ENCODE assay signal across 16 cellular contexts in genomic region chr5:96901384-96901783, GRCh38. TPM values are rescaled to one million over a fixed set of nuclear protein-coding genes. Genes with fewer than 3 reads are reported as not detected.
DNase-seq lines count a peak whose midpoint lies in the region; ATAC-seq, FAIRE-seq and TF ChIP-seq lines count a peak whose summit lies in the region.
"Had no signal": no experiment of that assay in that cellular context is flagged by ENCODE, and none has a peak within 500 bp of the region (broad histone marks: within the 10 kb centered on the region; RNA-seq: fewer than 3 reads in every experiment).

No MANE protein-coding gene starts in this region.

- CTCF ChIA-PET in HepG2 (lab: Yijun Ruan, JAX; ENCODE audit: low intra/inter-chr PET ratio, low total read pairs): interaction anchor here (1.0 kb wide), 1 partner anchor 149 kb away, joined by 3 read pairs; no protein-coding TSS in a partner anchor
- CTCF ChIA-PET in OCI-LY7 (lab: Charles Lee; ENCODE audit: unreplicated experiment): no interaction called here
- CTCF ChIA-PET in endothelial cell of umbilical vein (lab: Charles Lee): interaction anchor here (0.7 to 3.5 kb wide), 5 partner anchors 8 to 149 kb away, joined by 3 to 25 read pairs (median 4); no protein-coding TSS in a partner anchor

- H3K9me1 ChIP-seq in endothelial cell of umbilical vein (replicated peaks; ENCODE audit: control insufficient read depth, extremely low read depth, insufficient read depth, low read length): no peaks in the 10 kb centered on the region

- no peak overlapping the region for H3K27ac ChIP-seq in HepG2 (ENCODE audit: extremely low read length, insufficient read depth, low read length)
- H3K27ac ChIP-seq in right lobe of liver: no peak overlapping the region
- H3K27ac ChIP-seq in OCI-LY7 (ENCODE audit: low read depth, low read length, poor library complexity, severe bottlenecking): no peak overlapping the region
- no peak overlapping the region for H3K27ac ChIP-seq in endothelial cell of umbilical vein (ENCODE audit: insufficient read depth, low read depth, low read length)
- no peak overlapping the region for H3K27ac ChIP-seq in esophagus squamous epithelium
- no peak overlapping the region for H3K27ac ChIP-seq in Karpas-422 (ENCODE audit: low read length)
- H3K27ac ChIP-seq: RWPE1 had no signal

- dilution Hi-C loops in endothelial cell of umbilical vein (cut with MboI; ENCODE audit: extremely low pct_ligation_motif_present, low sequenced_read_pairs): no loop called here

- H3K9me2 ChIP-seq in OCI-LY7 (ENCODE audit: insufficient read depth, low read length) (no peaks in the 10 kb centered on the region), Karpas-422 (replicated peaks; ENCODE audit: insufficient read depth, low read length) (no peaks in the 10 kb centered on the region)

- no peak for TF ChIP-seq POLR2A in HepG2 (IDR thresholded peaks at IDR 0.05; ENCODE audit: insufficient read depth in 1 of 2, low read depth in 2 of 2, low read length in 2 of 2)
- TF ChIP-seq POLR2A in right lobe of liver (IDR thresholded peaks at IDR 0.05): no peak
- no peak for TF ChIP-seq POLR2A in endothelial cell of umbilical vein (IDR thresholded peaks at IDR 0.05; ENCODE audit: low read depth, low read length)
- no peak for TF ChIP-seq POLR2A in esophagus squamous epithelium (IDR thresholded peaks at IDR 0.05)

- H3K4me2 ChIP-seq in HepG2 (ENCODE audit: low read depth, low read length): no peak overlapping the region
- no peak overlapping the region for H3K4me2 ChIP-seq in OCI-LY7 (ENCODE audit: low read length)
- H3K4me2 ChIP-seq in endothelial cell of umbilical vein (ENCODE audit: insufficient read depth, low read length): no peak overlapping the region
- no peak overlapping the region for H3K4me2 ChIP-seq in Karpas-422 (ENCODE audit: low read depth, low read length, poor library complexity, severe bottlenecking)

- H3K4me3 ChIP-seq in HepG2 (replicated peaks in 1 of 3; ENCODE audit: insufficient read depth in 1 of 3, low read depth in 2 of 3, low read length in 3 of 3) (no peak overlapping the region), right lobe of liver (no peak overlapping the region), OCI-LY7 (ENCODE audit: low read depth, low read length, poor library complexity, severe bottlenecking) (no peak overlapping the region), endothelial cell of umbilical vein (replicated peaks in 1 of 3; ENCODE audit: insufficient read depth in 1 of 3, low read depth in 1 of 3, low read length in 3 of 3) (no peak overlapping the region), esophagus squamous epithelium (no peak overlapping the region), Karpas-422 (ENCODE audit: low read length) (no peak overlapping the region)

- H3K4me1 ChIP-seq in HepG2 (ENCODE audit: insufficient read depth, low read length): no peaks in the 10 kb centered on the region
- H3K4me1 ChIP-seq in right lobe of liver: no peaks in the 10 kb centered on the region
- H3K4me1 ChIP-seq in OCI-LY7 (ENCODE audit: insufficient read depth, low read length, poor library complexity, severe bottlenecking): peaks cover 13% of the 10 kb centered on the region
- H3K4me1 ChIP-seq in endothelial cell of umbilical vein (ENCODE audit: control insufficient read depth, extremely low read depth, insufficient read depth, low read length): no peaks in the 10 kb centered on the region
- H3K4me1 ChIP-seq in esophagus squamous epithelium: no peaks in the 10 kb centered on the region
- peaks cover 11% of the 10 kb centered on the region for H3K4me1 ChIP-seq in Karpas-422 (ENCODE audit: low read length)

- H2AFZ ChIP-seq in HepG2 (ENCODE audit: low read length) (no peak overlapping the region), OCI-LY7 (ENCODE audit: low read length) (no peak overlapping the region), endothelial cell of umbilical vein (ENCODE audit: low read depth, low read length) (no peak overlapping the region), Karpas-422 (ENCODE audit: low read length) (no peak overlapping the region)

- no peaks in the 10 kb centered on the region for H3K9me3 ChIP-seq in HepG2 (ENCODE audit: low read length)
- H3K9me3 ChIP-seq in right lobe of liver: no peaks in the 10 kb centered on the region
- no peaks in the 10 kb centered on the region for H3K9me3 ChIP-seq in OCI-LY7 (ENCODE audit: low read length)
- no peaks in the 10 kb centered on the region for H3K9me3 ChIP-seq in endothelial cell of umbilical vein (replicated peaks; ENCODE audit: control insufficient read depth, insufficient read depth, low read length)
- no peaks in the 10 kb centered on the region for H3K9me3 ChIP-seq in esophagus squamous epithelium
- no peaks in the 10 kb centered on the region for H3K9me3 ChIP-seq in Karpas-422 (ENCODE audit: low read length)

- H3K36me3 ChIP-seq in HepG2 (replicated peaks in 1 of 2; ENCODE audit: control insufficient read depth in 1 of 2, insufficient read depth in 2 of 2, low read length in 2 of 2) (peaks cover 0 to 12% of the 10 kb centered on the region in 2 experiments; a peak in 1 of 5 replicates), right lobe of liver (peaks cover 0 to 16% (median 2%) of the 10 kb centered on the region in 4 donors), OCI-LY7 (ENCODE audit: insufficient read depth, low read length) (peaks cover 65% of the 10 kb centered on the region), endothelial cell of umbilical vein (ENCODE audit: control insufficient read depth in 2 of 2, extremely low read depth in 1 of 2, insufficient read depth in 2 of 2, low read length in 2 of 2) (peaks cover 2 to 3% of the 10 kb centered on the region in 2 experiments), esophagus squamous epithelium (peaks cover 0 to 97% (median 7%) of the 10 kb centered on the region in 3 donors), Karpas-422 (ENCODE audit: insufficient read depth, low read length) (peaks cover 35% of the 10 kb centered on the region)

- POLR2A ChIA-PET in HepG2 (lab: Yijun Ruan, JAX): no interaction called here
- POLR2A ChIA-PET in OCI-LY7 (lab: Charles Lee): interaction anchor here (0.9 kb wide), 1 partner anchor 14 kb away, joined by 3 read pairs; no protein-coding TSS in a partner anchor
- POLR2A ChIA-PET in endothelial cell of umbilical vein (lab: Charles Lee): no interaction called here

- WGBS in HepG2 (ENCODE audit: low lambda C conversion rate): 91% methylated on average over 6 of the region's 6 CpGs
- WGBS in right lobe of liver (ENCODE audit: insufficient coverage, low coverage, low lambda C conversion rate, missing lambda C conversion rate): 100% methylated on average over 3 of the region's 6 CpGs
- 83 to 90% methylated on average over 6 of the region's 6 CpGs for WGBS in esophagus squamous epithelium, 2 donors

- H4K20me1 ChIP-seq in HepG2 (ENCODE audit: insufficient read depth, low read length): no peaks in the 10 kb centered on the region
- no peaks in the 10 kb centered on the region for H4K20me1 ChIP-seq in OCI-LY7 (ENCODE audit: insufficient read depth, low read length)
- H4K20me1 ChIP-seq in endothelial cell of umbilical vein (replicated peaks; ENCODE audit: control insufficient read depth, extremely low read depth, insufficient read depth, low read length): no peaks in the 10 kb centered on the region
- H4K20me1 ChIP-seq in Karpas-422 (ENCODE audit: insufficient read depth, low read depth, low read length): no peaks in the 10 kb centered on the region

- peak; percentile 26; the same call in 1 of the 2 replicates for TF ChIP-seq CTCF in HepG2 (CRISPR knock-in tag; IDR thresholded peaks at IDR 0.05)
- TF ChIP-seq CTCF in right lobe of liver (IDR thresholded peaks at IDR 0.05): no peak
- TF ChIP-seq CTCF in OCI-LY7 (conservative IDR thresholded peaks at IDR 0.05; ENCODE audit: low read length): 0 out of 2 replicates have a peak, but pooled peaks have one; percentile 39
- TF ChIP-seq CTCF in endothelial cell of umbilical vein (IDR thresholded peaks at IDR 0.05; ENCODE audit: extremely low read depth in 1 of 2, insufficient read depth in 1 of 2, low read depth in 1 of 2, low read length in 2 of 2): no peak
- TF ChIP-seq CTCF in esophagus squamous epithelium (IDR thresholded peaks at IDR 0.05): no peak

- ATAC-seq in HepG2: peak; percentile 77
- no peak for ATAC-seq in right lobe of liver
- ATAC-seq in GM18868 (IDR thresholded peaks at IDR 0.05; ENCODE audit: unreplicated experiment): no peak

- H3K9ac ChIP-seq in HepG2 (ENCODE audit: insufficient read depth, low read depth, low read length): no peak overlapping the region
- no peak overlapping the region for H3K9ac ChIP-seq in endothelial cell of umbilical vein (replicated peaks; ENCODE audit: extremely low read depth, insufficient read depth, low read length)
- H3K9ac ChIP-seq in Karpas-422 (ENCODE audit: low read length): no peak overlapping the region

- no peaks in the 10 kb centered on the region for H3K27me3 ChIP-seq in HepG2 (ENCODE audit: control insufficient read depth in 1 of 2, insufficient read depth in 2 of 2, low read length in 2 of 2)
- H3K27me3 ChIP-seq in right lobe of liver: no peaks in the 10 kb centered on the region
- H3K27me3 ChIP-seq in endothelial cell of umbilical vein (ENCODE audit: control insufficient read depth in 2 of 2, insufficient read depth in 2 of 2, low read length in 2 of 2): no peaks in the 10 kb centered on the region
- H3K27me3 ChIP-seq in esophagus squamous epithelium: no peaks in the 10 kb centered on the region
- H3K27me3 ChIP-seq in Karpas-422 (ENCODE audit: low read length): no peaks in the 10 kb centered on the region

- no peak for TF ChIP-seq EP300 in HepG2 (IDR thresholded peaks at IDR 0.05; ENCODE audit: low read depth in 2 of 2, low read length in 2 of 2)
- no peak for TF ChIP-seq EP300 in HepG2 (CRISPR knock-in tag; IDR thresholded peaks at IDR 0.05; ENCODE audit: borderline replicate concordance)

- FAIRE-seq in HepG2 (lab: Jason Lieb, UNC): no peak
- peak; percentile 40 for FAIRE-seq in endothelial cell of umbilical vein (lab: Jason Lieb, UNC)
- FAIRE-seq: kidney had no signal

- DNase-seq in HepG2 (ENCODE audit: low spot score) (peak; percentile 20), right lobe of liver (no peak), OCI-LY7 (ENCODE audit: low spot score) (no peak), endothelial cell of umbilical vein (ENCODE audit: low read depth, low spot score) (no peak), AG08396 (ENCODE audit: low spot score) (no peak), esophagus squamous epithelium (lab: John Stamatoyannopoulos, UW) (no peak), Karpas-422 (no peak)
- DNase-seq: activated CD8-positive, alpha-beta memory T cell treated with anti-CD3 and anti-CD28 coated beads for 24 hours; activated gamma-delta T cell treated with Interleukin-2 at 50 U/mL for 16 hours; effector memory CD4-positive, alpha-beta T cell; kidney; NCI-H1436; NCI-H524 treated with DMSO at 0.1 percent for 48 hours; posterior cingulate gyrus had no signal

- in situ Hi-C loops in HepG2 (cut with HindIII; ENCODE audit: extremely low pct_ligation_motif_present, low pct_unique_long_range_greater_than_20kb): no loop called here

- BruUV-seq in HepG2 (replicated peaks; lab: Mats Ljungman, UMichigan): no TSS peak
- BruUV-seq in OCI-LY7 (replicated peaks; lab: Mats Ljungman, UMichigan): no TSS peak
- BruUV-seq in endothelial cell of umbilical vein (replicated peaks; lab: Mats Ljungman, UMichigan): no TSS peak

- intact Hi-C loops in HepG2 (cut with micrococcal nuclease; ENCODE audit: unreplicated experiment): loop anchor here (2.0 kb wide), 1 partner anchor 33 kb away; no protein-coding TSS in a partner anchor
- intact Hi-C loops in right lobe of liver (cut with DNase I): no loop called here
- intact Hi-C loops in OCI-LY7 (cut with micrococcal nuclease; ENCODE audit: unreplicated experiment): no loop called here
- intact Hi-C loops in endothelial cell of umbilical vein (cut with micrococcal nuclease): loop anchor here (2.0 kb wide), 1 partner anchor 33 kb away; no protein-coding TSS in a partner anchor
- intact Hi-C loops in esophagus squamous epithelium (cut with DNase I): no loop called here

- TF ChIP-seq RAD21 in HepG2 (CRISPR knock-in tag; IDR thresholded peaks at IDR 0.05): no peak

- no peaks in the 10 kb centered on the region for H3K79me2 ChIP-seq in HepG2 (ENCODE audit: insufficient read depth, low read length)
- no peaks in the 10 kb centered on the region; the same call in 1 of the 2 replicates for H3K79me2 ChIP-seq in OCI-LY7 (ENCODE audit: insufficient read depth, low read depth, low read length)
- no peaks in the 10 kb centered on the region for H3K79me2 ChIP-seq in endothelial cell of umbilical vein (ENCODE audit: control insufficient read depth, insufficient read depth, low read length)
- H3K79me2 ChIP-seq in Karpas-422 (ENCODE audit: low read length): no peaks in the 10 kb centered on the region

RNA-seq across cellular contexts. Expression of gene ERAP2, which starts 25.1 kb away (rescaled TPM):
- total RNA-seq in HepG2 (2016; rRNA removed; fragmentation: Illumina TruSeq; extraction: Trizol): 12.8 and 16.6 TPM in 2 replicates
- 2.9 and 3.2 TPM in 2 replicates for total RNA-seq in HepG2 (2016; cell fraction: cytosol; rRNA removed; fragmentation: Illumina TruSeq; extraction: Trizol; ENCODE audit: low read depth)
- 12.2 and 17.5 TPM in 2 replicates for total RNA-seq in HepG2 (2016; cell fraction: insoluble cytoplasmic fraction; rRNA removed; fragmentation: Illumina TruSeq; extraction: Trizol)
- 4.6 and 5.8 TPM in 2 replicates for total RNA-seq in HepG2 (2016; cell fraction: membrane; rRNA removed; fragmentation: Illumina TruSeq; extraction: Trizol)
- total RNA-seq in HepG2 (2016; cell fraction: nucleus; rRNA removed; fragmentation: Illumina TruSeq; extraction: Trizol): 24.6 and 25.0 TPM in 2 replicates
- 12.5 and 12.8 TPM in 2 replicates for polyA plus RNA-seq in HepG2 (2011; rRNA removed)
- polyA plus RNA-seq in HepG2 (2011; cell fraction: cytosol; rRNA removed): 6.7 and 9.8 TPM in 2 replicates
- polyA plus RNA-seq in HepG2 (2011; cell fraction: nucleus; rRNA removed): 4.3 and 5.6 TPM in 2 replicates
- 6.6 and 7.6 TPM in 2 replicates for polyA plus RNA-seq in HepG2 (2012)
- 0.45 and 0.54 TPM in 2 replicates for polyA plus RNA-seq in HepG2 (2016; cell fraction: cytosol; fragmentation: Illumina TruSeq; extraction: Trizol; ENCODE audit: low read depth)
- 7.8 and 8.4 TPM in 2 replicates for polyA plus RNA-seq in HepG2 (2016; cell fraction: insoluble cytoplasmic fraction; fragmentation: Illumina TruSeq; extraction: Trizol; ENCODE audit: low read depth)
- 1.5 and 2.1 TPM in 2 replicates for polyA plus RNA-seq in HepG2 (2016; cell fraction: membrane; fragmentation: Illumina TruSeq; extraction: Trizol; ENCODE audit: low read depth)
- 15.5 and 16.2 TPM in 2 replicates for polyA plus RNA-seq in HepG2 (2016; cell fraction: nucleus; fragmentation: Illumina TruSeq; extraction: Trizol; ENCODE audit: insufficient read depth, low read depth)
- polyA minus RNA-seq in HepG2 (2011; rRNA and poly(A)+ RNA removed; ENCODE audit: low replicate concordance): 14.6 and 24.3 TPM in 2 replicates
- polyA minus RNA-seq in HepG2 (2011; cell fraction: cytosol; rRNA and poly(A)+ RNA removed): 9.4 and 9.8 TPM in 2 replicates
- polyA minus RNA-seq in HepG2 (2011; cell fraction: nucleus; rRNA and poly(A)+ RNA removed): 29.4 and 34.1 TPM in 2 replicates
- total RNA-seq in right lobe of liver: 10 to 100 TPM in 2 of 6 experiments, 1 to 10 TPM in 4; 1.5 to 13.3 (median 8.4) TPM
- 29.3 and 35.6 TPM in 2 replicates for total RNA-seq in OCI-LY7 (2014; rRNA removed; shearing (Covaris generic))
- 19.5 and 26.2 TPM in 2 replicates for total RNA-seq in OCI-LY7 (2022)
- 6.1 and 10.0 TPM in 2 replicates for total RNA-seq in endothelial cell of umbilical vein
- polyA plus RNA-seq in endothelial cell of umbilical vein: 3.1 and 3.2 TPM in 2 replicates
- polyA plus RNA-seq in endothelial cell of umbilical vein (2011; cell fraction: cytosol; rRNA removed): 1.6 and 2.3 TPM in 2 replicates
- polyA plus RNA-seq in endothelial cell of umbilical vein (2011; cell fraction: nucleus; rRNA removed): 13.2 and 13.6 TPM in 2 replicates
- polyA plus RNA-seq in endothelial cell of umbilical vein (2012): 1.8 and 5.1 TPM in 2 replicates
- polyA minus RNA-seq in endothelial cell of umbilical vein: 14.3 and 28.4 TPM in 2 replicates
- polyA minus RNA-seq in endothelial cell of umbilical vein (2011; cell fraction: cytosol; rRNA and poly(A)+ RNA removed): 1.6 TPM
- 28.6 and 46.3 TPM in 2 replicates for polyA minus RNA-seq in endothelial cell of umbilical vein (2011; cell fraction: nucleus; rRNA and poly(A)+ RNA removed)
- 10 to 100 TPM in 3 of 4 donors, 1 to 10 TPM in 1; 5.7 to 20.9 (median 13.7) TPM for total RNA-seq in esophagus squamous epithelium
- 33.7 and 60.5 TPM in 2 replicates for total RNA-seq in Karpas-422 (2014; rRNA removed; shearing (Covaris generic); ENCODE audit: low replicate concordance)

RNA-seq across cellular contexts. Expression of gene LNPEP, which starts 34.5 kb away (rescaled TPM):
- total RNA-seq in HepG2 (2016; rRNA removed; fragmentation: Illumina TruSeq; extraction: Trizol): 14.7 and 16.9 TPM in 2 replicates
- total RNA-seq in HepG2 (2016; cell fraction: cytosol; rRNA removed; fragmentation: Illumina TruSeq; extraction: Trizol; ENCODE audit: low read depth): 3.6 and 4.1 TPM in 2 replicates
- total RNA-seq in HepG2 (2016; cell fraction: insoluble cytoplasmic fraction; rRNA removed; fragmentation: Illumina TruSeq; extraction: Trizol): 13.0 and 16.4 TPM in 2 replicates
- 5.2 and 6.3 TPM in 2 replicates for total RNA-seq in HepG2 (2016; cell fraction: membrane; rRNA removed; fragmentation: Illumina TruSeq; extraction: Trizol)
- total RNA-seq in HepG2 (2016; cell fraction: nucleus; rRNA removed; fragmentation: Illumina TruSeq; extraction: Trizol): 30.4 and 33.6 TPM in 2 replicates
- polyA plus RNA-seq in HepG2 (2011; rRNA removed): 6.3 and 8.0 TPM in 2 replicates
- 2.5 and 4.3 TPM in 2 replicates for polyA plus RNA-seq in HepG2 (2011; cell fraction: cytosol; rRNA removed)
- 5.2 and 6.1 TPM in 2 replicates for polyA plus RNA-seq in HepG2 (2011; cell fraction: nucleus; rRNA removed)
- polyA plus RNA-seq in HepG2 (2012): 4.0 and 4.9 TPM in 2 replicates
- 0.58 and 0.62 TPM in 2 replicates for polyA plus RNA-seq in HepG2 (2016; cell fraction: cytosol; fragmentation: Illumina TruSeq; extraction: Trizol; ENCODE audit: low read depth)
- polyA plus RNA-seq in HepG2 (2016; cell fraction: insoluble cytoplasmic fraction; fragmentation: Illumina TruSeq; extraction: Trizol; ENCODE audit: low read depth): 4.3 and 4.8 TPM in 2 replicates
- polyA plus RNA-seq in HepG2 (2016; cell fraction: membrane; fragmentation: Illumina TruSeq; extraction: Trizol; ENCODE audit: low read depth): 1.1 and 1.2 TPM in 2 replicates
- 12.2 and 12.9 TPM in 2 replicates for polyA plus RNA-seq in HepG2 (2016; cell fraction: nucleus; fragmentation: Illumina TruSeq; extraction: Trizol; ENCODE audit: insufficient read depth, low read depth)
- 16.3 and 19.2 TPM in 2 replicates for polyA minus RNA-seq in HepG2 (2011; rRNA and poly(A)+ RNA removed; ENCODE audit: low replicate concordance)
- polyA minus RNA-seq in HepG2 (2011; cell fraction: cytosol; rRNA and poly(A)+ RNA removed): 15.2 and 19.8 TPM in 2 replicates
- 39.9 and 46.0 TPM in 2 replicates for polyA minus RNA-seq in HepG2 (2011; cell fraction: nucleus; rRNA and poly(A)+ RNA removed)
- total RNA-seq in right lobe of liver: 10 to 100 TPM in 2 of 6 experiments, 1 to 10 TPM in 4; 7.5 to 11.2 (median 9.9) TPM
- 68.5 and 79.1 TPM in 2 replicates for total RNA-seq in OCI-LY7 (2014; rRNA removed; shearing (Covaris generic))
- 116 and 139 TPM in 2 replicates for total RNA-seq in OCI-LY7 (2022)
- total RNA-seq in endothelial cell of umbilical vein: 23.4 and 23.5 TPM in 2 replicates
- 6.8 and 7.0 TPM in 2 replicates for polyA plus RNA-seq in endothelial cell of umbilical vein
- polyA plus RNA-seq in endothelial cell of umbilical vein (2011; cell fraction: cytosol; rRNA removed): 4.3 and 4.7 TPM in 2 replicates
- 14.0 and 17.3 TPM in 2 replicates for polyA plus RNA-seq in endothelial cell of umbilical vein (2011; cell fraction: nucleus; rRNA removed)
- polyA plus RNA-seq in endothelial cell of umbilical vein (2012): 5.8 and 10.0 TPM in 2 replicates
- 38.9 and 39.0 TPM in 2 replicates for polyA minus RNA-seq in endothelial cell of umbilical vein
- polyA minus RNA-seq in endothelial cell of umbilical vein (2011; cell fraction: cytosol; rRNA and poly(A)+ RNA removed): 11.9 TPM
- 42.8 and 54.7 TPM in 2 replicates for polyA minus RNA-seq in endothelial cell of umbilical vein (2011; cell fraction: nucleus; rRNA and poly(A)+ RNA removed)
- 10 to 100 TPM; 32.0 to 48.1 (median 36.0) TPM for total RNA-seq in esophagus squamous epithelium
- 38.2 and 92.3 TPM in 2 replicates for total RNA-seq in Karpas-422 (2014; rRNA removed; shearing (Covaris generic); ENCODE audit: low replicate concordance)

Comparison
In these comparisons a context has a peak if more than half of its experiments do, and no peak if none do; other contexts are left out.
1. CTCF ChIP-seq: peak in HepG2 (single experiment) and OCI-LY7 (single experiment); none in right lobe of liver (0 of 4), endothelial cell of umbilical vein (0 of 2) and esophagus squamous epithelium (0 of 6).
2. intact Hi-C loops: an anchor here in HepG2 (2.0 kb wide) and endothelial cell of umbilical vein (2.0 kb wide); none called in right lobe of liver, OCI-LY7 and esophagus squamous epithelium.